In genomic region chr2:25877431-25878360, GRCh38 we compare ENCODE assay signal across 1 cellular context.
A peak's percentile ranks its signal among the peaks of the same experiment; 100 is the strongest.
TF ChIP-seq lines count a peak whose summit lies in the region.

No MANE protein-coding gene starts in this region.

TF ChIP-seq in GM12878, 131 proteins besides CTCF, POLR2A, EP300 and RAD21 (continued from another document):
- no peak for TF ChIP-seq ZNF687 (IDR thresholded peaks at IDR 0.05)
- peak; percentile 26 for TF ChIP-seq SMAD1 (IDR thresholded peaks at IDR 0.05; ENCODE audit: low read depth, partially characterized antibody)
- TF ChIP-seq CHD2 (IDR thresholded peaks at IDR 0.05; ENCODE audit: borderline replicate concordance, low read depth, low read length) = 0 out of 2 replicates have a peak, but pooled peaks have one; percentile 5
- TF ChIP-seq IKZF2 (IDR thresholded peaks at IDR 0.05) = peak; percentile 33 to 54; a peak in 2 of 4 replicates
- TF ChIP-seq POU2F2 (IDR thresholded peaks at IDR 0.05; ENCODE audit: borderline replicate concordance, low read depth, low read length) = 0 out of 3 replicates have a peak, but pooled peaks have one; percentile 47
- no peak for TF ChIP-seq SREBF2 (IDR thresholded peaks at IDR 0.05; ENCODE audit: low read length)
- TF ChIP-seq IKZF1 (conservative IDR thresholded peaks at IDR 0.05) = peak; percentile 29; the same call in 1 of the 2 replicates
- TF ChIP-seq JUND (IDR thresholded peaks at IDR 0.05; ENCODE audit: low read depth, low read length) = no peak
- 0 out of 2 replicates have a peak, but pooled peaks have one; percentile 28 for TF ChIP-seq SREBF1 (IDR thresholded peaks at IDR 0.05; ENCODE audit: low read length)
- TF ChIP-seq STAT3 (IDR thresholded peaks at IDR 0.05; ENCODE audit: low read depth, low read length) = no peak
- no peak for TF ChIP-seq PKNOX1 (IDR thresholded peaks at IDR 0.05)
- no peak for TF ChIP-seq ZBTB11 (CRISPR knock-in tag; IDR thresholded peaks at IDR 0.05)
- no peak for TF ChIP-seq KDM1A (IDR thresholded peaks at IDR 0.05; ENCODE audit: borderline replicate concordance)
- TF ChIP-seq ELK1 (IDR thresholded peaks at IDR 0.05; ENCODE audit: low read depth, low read length) = 0 out of 2 replicates have a peak, but pooled peaks have one; percentile 18
- peak; percentile 66; the same call in 1 of the 2 replicates for TF ChIP-seq CHD1 (IDR thresholded peaks at IDR 0.05; ENCODE audit: low read depth, low read length)
- no peak; the same call in 1 of the 2 replicates for TF ChIP-seq CREM (IDR thresholded peaks at IDR 0.05; ENCODE audit: low read depth)
- no peak for TF ChIP-seq USF2 (IDR thresholded peaks at IDR 0.05; ENCODE audit: borderline replicate concordance, low read depth, low read length)
- TF ChIP-seq ZBTB40 (IDR thresholded peaks at IDR 0.05; ENCODE audit: borderline replicate concordance) = peak; percentile 16; the same call in 1 of the 2 replicates
- TF ChIP-seq NBN (IDR thresholded peaks at IDR 0.05) = 0 out of 2 replicates have a peak, but pooled peaks have one; percentile 6
- TF ChIP-seq RUNX3 (IDR thresholded peaks at IDR 0.05; ENCODE audit: low read length) = 0 out of 2 replicates have a peak, but pooled peaks have one; percentile 18
- TF ChIP-seq CBFB (IDR thresholded peaks at IDR 0.05; ENCODE audit: low read depth) = no peak; the same call in 1 of the 2 replicates
- TF ChIP-seq TARDBP (IDR thresholded peaks at IDR 0.05; ENCODE audit: borderline replicate concordance) = 0 out of 2 replicates have a peak, but pooled peaks have one; percentile 9
